Comparison of ENCODE assay signal across 1 cellular context in the genomic region with DNA sequence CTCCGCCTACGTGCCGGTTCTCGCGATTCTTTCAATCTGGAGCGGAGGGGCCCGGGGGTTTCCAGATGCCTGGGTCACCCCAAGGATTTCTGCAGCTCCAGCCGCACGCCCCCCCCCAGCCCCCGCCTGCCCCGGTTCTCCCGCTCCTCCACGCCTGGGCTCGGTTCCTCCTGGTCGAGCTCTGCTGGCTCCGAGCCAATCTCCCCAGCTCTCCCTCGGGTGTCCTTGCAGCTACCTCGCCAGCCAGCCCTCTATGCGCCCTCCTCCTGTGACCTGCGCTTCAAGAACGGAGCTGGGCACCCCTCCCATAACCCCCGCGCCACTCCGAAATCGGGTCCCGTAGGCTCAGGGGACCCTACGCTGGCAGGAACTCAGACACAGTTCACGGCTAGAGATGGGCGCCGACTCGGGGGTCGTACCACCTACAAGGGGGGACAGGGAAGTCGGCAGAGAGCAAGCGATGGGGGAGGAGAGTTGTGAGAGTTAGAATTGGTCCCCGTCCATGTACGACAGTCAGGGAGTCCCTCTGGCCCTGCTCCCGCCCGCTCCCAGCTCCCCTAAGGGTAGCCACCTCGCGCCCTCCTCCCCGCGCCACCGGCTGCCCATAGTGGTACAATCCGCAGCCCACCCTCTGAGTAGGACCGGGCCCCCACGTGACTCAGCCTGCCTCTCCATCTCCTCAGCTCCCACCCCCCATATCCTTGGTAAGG.
TF ChIP-seq lines count a peak whose summit lies in the region.

No MANE protein-coding gene starts in this region.

TF ChIP-seq in IMR-90, 13 proteins besides CTCF, POLR2A, EP300 and RAD21:
- no peak for TF ChIP-seq SMC3 (IDR thresholded peaks at IDR 0.05; ENCODE audit: low read depth, low read length)
- TF ChIP-seq NFE2L2 (IDR thresholded peaks at IDR 0.05; ENCODE audit: low read depth, low read length) = no peak
- TF ChIP-seq BHLHE40 (IDR thresholded peaks at IDR 0.05; ENCODE audit: low read depth, low read length) = no peak
- no peak for TF ChIP-seq CEBPB (IDR thresholded peaks at IDR 0.05; ENCODE audit: low read depth, low read length)
- no peak for TF ChIP-seq CHD1 (IDR thresholded peaks at IDR 0.05; ENCODE audit: low read depth, low read length)
- TF ChIP-seq FOS (IDR thresholded peaks at IDR 0.05; ENCODE audit: low read depth, low read length) = no peak
- TF ChIP-seq, protein P1, sequence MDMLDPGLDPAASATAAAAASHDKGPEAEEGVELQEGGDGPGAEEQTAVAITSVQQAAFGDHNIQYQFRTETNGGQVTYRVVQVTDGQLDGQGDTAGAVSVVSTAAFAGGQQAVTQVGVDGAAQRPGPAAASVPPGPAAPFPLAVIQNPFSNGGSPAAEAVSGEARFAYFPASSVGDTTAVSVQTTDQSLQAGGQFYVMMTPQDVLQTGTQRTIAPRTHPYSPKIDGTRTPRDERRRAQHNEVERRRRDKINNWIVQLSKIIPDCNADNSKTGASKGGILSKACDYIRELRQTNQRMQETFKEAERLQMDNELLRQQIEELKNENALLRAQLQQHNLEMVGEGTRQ (IDR thresholded peaks at IDR 0.05; ENCODE audit: low read depth, low read length) = no peak; the same call in 1 of the 2 replicates
- no peak for TF ChIP-seq RFX5 (IDR thresholded peaks at IDR 0.05; ENCODE audit: low read depth, low read length)
- no peak for TF ChIP-seq RCOR1 (IDR thresholded peaks at IDR 0.05; ENCODE audit: insufficient replicate concordance, low read length)
- TF ChIP-seq, protein P2, sequence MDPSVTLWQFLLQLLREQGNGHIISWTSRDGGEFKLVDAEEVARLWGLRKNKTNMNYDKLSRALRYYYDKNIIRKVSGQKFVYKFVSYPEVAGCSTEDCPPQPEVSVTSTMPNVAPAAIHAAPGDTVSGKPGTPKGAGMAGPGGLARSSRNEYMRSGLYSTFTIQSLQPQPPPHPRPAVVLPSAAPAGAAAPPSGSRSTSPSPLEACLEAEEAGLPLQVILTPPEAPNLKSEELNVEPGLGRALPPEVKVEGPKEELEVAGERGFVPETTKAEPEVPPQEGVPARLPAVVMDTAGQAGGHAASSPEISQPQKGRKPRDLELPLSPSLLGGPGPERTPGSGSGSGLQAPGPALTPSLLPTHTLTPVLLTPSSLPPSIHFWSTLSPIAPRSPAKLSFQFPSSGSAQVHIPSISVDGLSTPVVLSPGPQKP (IDR thresholded peaks at IDR 0.05; ENCODE audit: borderline replicate concordance, low read depth, low read length) = no peak
- no peak for TF ChIP-seq MAZ (IDR thresholded peaks at IDR 0.05; ENCODE audit: borderline replicate concordance, low read depth, low read length)
